11 cellular contexts compared by ENCODE assay signal in the genomic region with DNA sequence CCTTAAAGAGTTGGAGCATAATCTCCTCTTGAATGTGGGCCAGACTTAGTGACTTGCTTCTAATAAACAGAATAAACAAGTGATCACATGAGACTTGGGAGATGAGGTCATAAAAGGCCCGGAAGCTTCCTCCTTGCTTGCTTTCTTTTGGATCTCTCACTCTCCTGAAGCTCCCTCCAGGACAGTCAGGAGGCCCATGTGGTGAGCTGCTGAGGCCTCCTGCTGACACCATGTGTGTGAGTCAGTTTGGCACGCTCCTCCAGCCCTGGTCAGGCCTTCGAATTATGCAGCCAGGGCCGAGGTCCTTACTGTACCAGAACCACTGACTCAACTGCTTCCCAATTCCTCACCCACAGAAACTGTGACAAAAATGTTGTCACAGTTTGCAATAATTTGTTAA. TPM values are rescaled to one million over a fixed set of nuclear protein-coding genes. Genes with fewer than 3 reads are reported as not detected.
A peak's percentile ranks its signal among the peaks of the same experiment; 100 is the strongest.
DNase-seq lines count a peak whose midpoint lies in the region; ATAC-seq and TF ChIP-seq lines count a peak whose summit lies in the region.
"Had no signal": no experiment of that assay in that cellular context is flagged by ENCODE, and none has a peak within 500 bp of the region (broad histone marks: within the 10 kb centered on the region; RNA-seq: fewer than 3 reads in every experiment).

No MANE protein-coding gene starts in this region.

- H3K9me3 Mint-ChIP-seq in immature natural killer cell (peaks cover 0 to 7% (median 5%) of the 10 kb centered on the region in 6 donors), glutamatergic neuron (ENCODE audit: unreplicated experiment) (peaks cover 2% of the 10 kb centered on the region)

- H3K4me3 Mint-ChIP-seq in immature natural killer cell (no peak overlapping the region), glutamatergic neuron (ENCODE audit: unreplicated experiment) (no peak overlapping the region)
- H3K4me3 Mint-ChIP-seq: stimulated activated naive CD8-positive, alpha-beta T cell treated with anti-CD3 and anti-CD28 coated beads, Interleukin-15, Interleukin-2, amounts not matched to agents 100 ng/mL and 50 ng/mL, for 24 hours had no signal

- peaks cover 92% of the 10 kb centered on the region for H3K36me3 ChIP-seq in thoracic aorta

- H3K9me3 ChIP-seq in thoracic aorta, result no peaks in the 10 kb centered on the region

- H3K27ac ChIP-seq in thoracic aorta, result peak overlapping the region; percentile 54 to 63

- H3K27me3 Mint-ChIP-seq in immature natural killer cell (ENCODE audit: low read depth in 3 of 3) (peaks cover 0 to 3% (median 0%) of the 10 kb centered on the region in 3 donors), glutamatergic neuron (ENCODE audit: unreplicated experiment) (peaks cover 1% of the 10 kb centered on the region)
- H3K27me3 Mint-ChIP-seq: stimulated activated naive CD8-positive, alpha-beta T cell treated with anti-CD3 and anti-CD28 coated beads, Interleukin-15, Interleukin-2, amounts not matched to agents 100 ng/mL and 50 ng/mL, for 24 hours had no signal

- DNase-seq in HT-29 (ENCODE audit: low spot score) (peak; percentile 1), brain pericyte (ENCODE audit: low read depth, low spot score) (peak; percentile 84), islet precursor cell (peak; percentile 65), thoracic aorta (ENCODE audit: low spot score) (peak; percentile 70), immature natural killer cell (no peak), glutamatergic neuron (no peak)
- DNase-seq: NCI-H524, retina had no signal

- H3K27ac Mint-ChIP-seq in immature natural killer cell (peak overlapping the region in 1 of 6 donors; percentile 2), glutamatergic neuron (ENCODE audit: unreplicated experiment) (no peak overlapping the region)
- H3K27ac Mint-ChIP-seq: stimulated activated naive CD8-positive, alpha-beta T cell treated with anti-CD3 and anti-CD28 coated beads, Interleukin-15, Interleukin-2, amounts not matched to agents 100 ng/mL and 50 ng/mL, for 24 hours had no signal

- no peak overlapping the region for H3K4me3 ChIP-seq in thoracic aorta

- no peaks in the 10 kb centered on the region for H3K4me1 Mint-ChIP-seq in immature natural killer cell
- H3K4me1 Mint-ChIP-seq in glutamatergic neuron (ENCODE audit: low read depth, unreplicated experiment), result no peaks in the 10 kb centered on the region

- TF ChIP-seq CTCF in thoracic aorta (IDR thresholded peaks at IDR 0.05) (no peak), glutamatergic neuron (IDR thresholded peaks at IDR 0.05; ENCODE audit: partially characterized antibody, unreplicated experiment) (no peak)

- H3K36me3 Mint-ChIP-seq in immature natural killer cell, result peaks cover 3 to 12% (median 6%) of the 10 kb centered on the region in 3 donors
- H3K36me3 Mint-ChIP-seq in glutamatergic neuron (ENCODE audit: unreplicated experiment), result peaks cover 13% of the 10 kb centered on the region

- ATAC-seq in thoracic aorta (ENCODE audit: insufficient number of reproducible peaks, low FRiP score, low read depth), result no peak
- no peak for ATAC-seq in HG03159 (IDR thresholded peaks at IDR 0.05; ENCODE audit: unreplicated experiment)
- no peak for ATAC-seq in HG03097 (IDR thresholded peaks at IDR 0.05; ENCODE audit: low FRiP score, unreplicated experiment)

- peaks cover 0 to 28% of the 10 kb centered on the region in 2 donors for H3K4me1 ChIP-seq in thoracic aorta (ENCODE audit: control insufficient read depth in 1 of 2, low read depth in 2 of 2)

- H3K27me3 ChIP-seq in thoracic aorta (replicated peaks; ENCODE audit: insufficient read depth), result no peaks in the 10 kb centered on the region

RNA-seq across cellular contexts. Expression of a gene that starts 53.2 kb away (rescaled TPM):
- total RNA-seq in HT-29 (2014; rRNA removed; shearing (Covaris generic)), result 20.1 and 24.6 TPM in 2 replicates
- total RNA-seq in thoracic aorta (100 to 1,000 TPM; 110 to 113 TPM), glutamatergic neuron (ENCODE audit: unreplicated experiment) (51.7 TPM)
- polyA plus RNA-seq in immature natural killer cell, result 10 to 100 TPM; 37.2 to 75.0 (median 54.4) TPM

Comparison
In these comparisons a context has a peak if more than half of its experiments do, and no peak if none do; other contexts are left out.
1. DNase-seq: peak in HT-29 (single experiment), brain pericyte (single experiment), islet precursor cell (single experiment) and thoracic aorta (single experiment); none in immature natural killer cell (0 of 3) and glutamatergic neuron (single experiment).